In the genomic region with DNA sequence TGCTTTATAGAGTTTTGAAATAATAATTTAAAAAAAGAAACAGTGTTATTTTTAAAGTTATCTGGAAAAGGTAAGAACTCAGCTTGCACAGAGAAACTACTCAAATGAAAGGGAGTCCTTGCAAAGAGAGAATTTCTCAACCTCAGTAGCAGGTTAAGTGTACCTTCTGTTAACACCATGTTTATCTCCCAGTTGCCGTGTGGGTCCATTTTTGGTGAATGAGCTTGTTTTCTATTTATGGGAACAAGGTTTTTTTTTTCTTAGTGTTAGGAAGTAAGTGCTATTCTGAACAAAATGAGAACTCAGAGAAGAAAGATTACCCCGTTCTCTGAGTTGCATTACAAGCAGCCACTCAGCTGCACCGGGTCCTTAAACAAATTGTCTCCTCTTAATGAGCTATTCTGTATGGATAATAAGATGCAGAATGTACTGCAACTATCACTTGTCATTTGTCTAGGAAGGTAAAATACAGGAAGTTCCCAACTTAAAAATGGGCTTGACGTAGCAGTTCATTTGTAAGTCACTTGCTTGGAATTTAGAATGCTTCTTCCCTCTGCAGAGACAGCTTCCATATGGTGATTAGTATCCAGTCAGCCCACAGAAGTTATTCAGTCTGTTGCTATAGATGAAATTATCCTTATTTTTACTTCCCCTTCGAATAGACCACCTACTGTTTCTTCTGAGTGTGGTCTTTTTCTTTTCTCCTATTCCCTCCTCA, we compare ENCODE assay signal across 1 cellular context.
TF ChIP-seq lines count a peak whose summit lies in the region.

No MANE protein-coding gene starts in this region.

TF ChIP-seq in SK-N-SH, 30 proteins besides CTCF, POLR2A, EP300 and RAD21 (continued from another document):
- TF ChIP-seq, protein P1, sequence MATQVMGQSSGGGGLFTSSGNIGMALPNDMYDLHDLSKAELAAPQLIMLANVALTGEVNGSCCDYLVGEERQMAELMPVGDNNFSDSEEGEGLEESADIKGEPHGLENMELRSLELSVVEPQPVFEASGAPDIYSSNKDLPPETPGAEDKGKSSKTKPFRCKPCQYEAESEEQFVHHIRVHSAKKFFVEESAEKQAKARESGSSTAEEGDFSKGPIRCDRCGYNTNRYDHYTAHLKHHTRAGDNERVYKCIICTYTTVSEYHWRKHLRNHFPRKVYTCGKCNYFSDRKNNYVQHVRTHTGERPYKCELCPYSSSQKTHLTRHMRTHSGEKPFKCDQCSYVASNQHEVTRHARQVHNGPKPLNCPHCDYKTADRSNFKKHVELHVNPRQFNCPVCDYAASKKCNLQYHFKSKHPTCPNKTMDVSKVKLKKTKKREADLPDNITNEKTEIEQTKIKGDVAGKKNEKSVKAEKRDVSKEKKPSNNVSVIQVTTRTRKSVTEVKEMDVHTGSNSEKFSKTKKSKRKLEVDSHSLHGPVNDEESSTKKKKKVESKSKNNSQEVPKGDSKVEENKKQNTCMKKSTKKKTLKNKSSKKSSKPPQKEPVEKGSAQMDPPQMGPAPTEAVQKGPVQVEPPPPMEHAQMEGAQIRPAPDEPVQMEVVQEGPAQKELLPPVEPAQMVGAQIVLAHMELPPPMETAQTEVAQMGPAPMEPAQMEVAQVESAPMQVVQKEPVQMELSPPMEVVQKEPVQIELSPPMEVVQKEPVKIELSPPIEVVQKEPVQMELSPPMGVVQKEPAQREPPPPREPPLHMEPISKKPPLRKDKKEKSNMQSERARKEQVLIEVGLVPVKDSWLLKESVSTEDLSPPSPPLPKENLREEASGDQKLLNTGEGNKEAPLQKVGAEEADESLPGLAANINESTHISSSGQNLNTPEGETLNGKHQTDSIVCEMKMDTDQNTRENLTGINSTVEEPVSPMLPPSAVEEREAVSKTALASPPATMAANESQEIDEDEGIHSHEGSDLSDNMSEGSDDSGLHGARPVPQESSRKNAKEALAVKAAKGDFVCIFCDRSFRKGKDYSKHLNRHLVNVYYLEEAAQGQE (IDR thresholded peaks at IDR 0.05; ENCODE audit: low read depth, low read length), result no peak
- TF ChIP-seq FOXJ3 (CRISPR knock-in tag; IDR thresholded peaks at IDR 0.05) (no peak), MXI1 (IDR thresholded peaks at IDR 0.05; ENCODE audit: low read depth, low read length) (no peak), TAF1 (IDR thresholded peaks at IDR 0.05; ENCODE audit: borderline replicate concordance, low read depth, low read length) (no peak), NRF1 (IDR thresholded peaks at IDR 0.05; ENCODE audit: low read depth, low read length) (no peak), EZH2phosphoT487 (IDR thresholded peaks at IDR 0.05; ENCODE audit: borderline replicate concordance, low read depth) (no peak), CHD2 (IDR thresholded peaks at IDR 0.05; ENCODE audit: low read length, partially characterized antibody) (no peak), FOSL2 (IDR thresholded peaks at IDR 0.05; ENCODE audit: borderline replicate concordance, low read depth) (peak; percentile 38; the same call in 1 of the 2 replicates), MEF2A (IDR thresholded peaks at IDR 0.05; ENCODE audit: borderline replicate concordance, low read depth) (peak; percentile 92), GATA2 (CRISPR knock-in tag; IDR thresholded peaks at IDR 0.05) (no peak), NFIC (IDR thresholded peaks at IDR 0.05; ENCODE audit: borderline replicate concordance) (no peak; the same call in 1 of the 2 replicates), YY1 (IDR thresholded peaks at IDR 0.05; ENCODE audit: low read depth) (no peak), GABPA (IDR thresholded peaks at IDR 0.05; ENCODE audit: low read depth) (no peak), ELF1 (IDR thresholded peaks at IDR 0.05) (peak; percentile 64; the same call in 1 of the 2 replicates), SMC3 (IDR thresholded peaks at IDR 0.05; ENCODE audit: low read depth, low read length) (no peak), POLR2AphosphoS5 (IDR thresholded peaks at IDR 0.05; ENCODE audit: low read depth, low read length) (peak; percentile 30; the same call in 1 of the 2 replicates), SIN3A (IDR thresholded peaks at IDR 0.05; ENCODE audit: borderline replicate concordance, low read depth, low read length) (no peak), RCOR1 (IDR thresholded peaks at IDR 0.05; ENCODE audit: low read length) (no peak)
- TF ChIP-seq, protein P2, sequence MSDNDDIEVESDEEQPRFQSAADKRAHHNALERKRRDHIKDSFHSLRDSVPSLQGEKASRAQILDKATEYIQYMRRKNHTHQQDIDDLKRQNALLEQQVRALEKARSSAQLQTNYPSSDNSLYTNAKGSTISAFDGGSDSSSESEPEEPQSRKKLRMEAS (IDR thresholded peaks at IDR 0.05; ENCODE audit: low read depth), result peak; percentile 43; the same call in 1 of the 2 replicates
- TF ChIP-seq, protein P3, sequence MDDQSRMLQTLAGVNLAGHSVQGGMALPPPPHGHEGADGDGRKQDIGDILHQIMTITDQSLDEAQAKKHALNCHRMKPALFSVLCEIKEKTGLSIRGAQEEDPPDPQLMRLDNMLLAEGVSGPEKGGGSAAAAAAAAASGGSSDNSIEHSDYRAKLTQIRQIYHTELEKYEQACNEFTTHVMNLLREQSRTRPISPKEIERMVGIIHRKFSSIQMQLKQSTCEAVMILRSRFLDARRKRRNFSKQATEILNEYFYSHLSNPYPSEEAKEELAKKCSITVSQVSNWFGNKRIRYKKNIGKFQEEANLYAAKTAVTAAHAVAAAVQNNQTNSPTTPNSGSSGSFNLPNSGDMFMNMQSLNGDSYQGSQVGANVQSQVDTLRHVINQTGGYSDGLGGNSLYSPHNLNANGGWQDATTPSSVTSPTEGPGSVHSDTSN (IDR thresholded peaks at IDR 0.05), result peak; percentile 79
- TF ChIP-seq, protein P4, sequence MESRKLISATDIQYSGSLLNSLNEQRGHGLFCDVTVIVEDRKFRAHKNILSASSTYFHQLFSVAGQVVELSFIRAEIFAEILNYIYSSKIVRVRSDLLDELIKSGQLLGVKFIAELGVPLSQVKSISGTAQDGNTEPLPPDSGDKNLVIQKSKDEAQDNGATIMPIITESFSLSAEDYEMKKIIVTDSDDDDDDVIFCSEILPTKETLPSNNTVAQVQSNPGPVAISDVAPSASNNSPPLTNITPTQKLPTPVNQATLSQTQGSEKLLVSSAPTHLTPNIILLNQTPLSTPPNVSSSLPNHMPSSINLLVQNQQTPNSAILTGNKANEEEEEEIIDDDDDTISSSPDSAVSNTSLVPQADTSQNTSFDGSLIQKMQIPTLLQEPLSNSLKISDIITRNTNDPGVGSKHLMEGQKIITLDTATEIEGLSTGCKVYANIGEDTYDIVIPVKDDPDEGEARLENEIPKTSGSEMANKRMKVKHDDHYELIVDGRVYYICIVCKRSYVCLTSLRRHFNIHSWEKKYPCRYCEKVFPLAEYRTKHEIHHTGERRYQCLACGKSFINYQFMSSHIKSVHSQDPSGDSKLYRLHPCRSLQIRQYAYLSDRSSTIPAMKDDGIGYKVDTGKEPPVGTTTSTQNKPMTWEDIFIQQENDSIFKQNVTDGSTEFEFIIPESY (IDR thresholded peaks at IDR 0.05; ENCODE audit: borderline replicate concordance, low read depth), result no peak
- TF ChIP-seq, protein P5, sequence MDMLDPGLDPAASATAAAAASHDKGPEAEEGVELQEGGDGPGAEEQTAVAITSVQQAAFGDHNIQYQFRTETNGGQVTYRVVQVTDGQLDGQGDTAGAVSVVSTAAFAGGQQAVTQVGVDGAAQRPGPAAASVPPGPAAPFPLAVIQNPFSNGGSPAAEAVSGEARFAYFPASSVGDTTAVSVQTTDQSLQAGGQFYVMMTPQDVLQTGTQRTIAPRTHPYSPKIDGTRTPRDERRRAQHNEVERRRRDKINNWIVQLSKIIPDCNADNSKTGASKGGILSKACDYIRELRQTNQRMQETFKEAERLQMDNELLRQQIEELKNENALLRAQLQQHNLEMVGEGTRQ (IDR thresholded peaks at IDR 0.05; ENCODE audit: borderline replicate concordance, low read depth, low read length), result no peak
